In the genomic region with DNA sequence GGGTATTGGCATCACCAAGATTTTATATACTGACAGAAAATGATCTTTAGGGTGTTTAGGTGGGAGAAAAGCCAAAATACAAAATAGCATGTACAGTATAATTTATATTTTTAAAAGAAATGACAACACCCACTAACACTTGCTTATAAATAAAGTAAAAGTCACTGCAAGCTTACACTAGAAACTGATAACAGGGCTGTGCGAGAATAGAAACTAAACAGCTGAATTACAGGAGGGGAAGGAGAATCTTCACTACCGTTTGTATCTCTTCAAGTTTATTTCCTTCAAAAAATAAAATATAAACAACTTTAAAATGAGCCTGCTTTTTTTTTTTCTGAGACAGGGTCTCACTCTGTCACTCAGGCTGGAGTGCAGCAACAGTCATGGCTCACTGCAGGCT, we compare ENCODE assay signal across 25 cellular contexts.
"Had no signal": no experiment of that assay in that cellular context is flagged by ENCODE, and none has a peak within 500 bp of the region (broad histone marks: within the 10 kb centered on the region; RNA-seq: fewer than 3 reads in every experiment).

No MANE protein-coding gene starts in this region.

- H3K27ac ChIP-seq: hepatocyte, left ventricle myocardium inferior, parathyroid adenoma, thyroid gland, upper lobe of right lung had no signal

- ATAC-seq: right cardiac atrium, upper lobe of right lung had no signal

- H3K9me3 Mint-ChIP-seq: activated naive CD4-positive, alpha-beta T cell treated with anti-CD3 and anti-CD28 coated beads, Interleukin-2, amount 10 ng/mL, durations not matched to agents 7 days and 5 days; brain; immature natural killer cell; stimulated activated naive CD8-positive, alpha-beta T cell treated with anti-CD3 and anti-CD28 coated beads, Interleukin-15, Interleukin-2, amounts not matched to agents 100 ng/mL and 50 ng/mL, for 24 hours; T-helper 1 cell treated with Interleukin-12 subunit alpha and Interleukin-12 subunit beta and Interleukin-4 antibody, amounts not matched to agents 30 μg/mL and 1 μg/mL, for 36 hours had no signal

- H3K27ac Mint-ChIP-seq: activated naive CD4-positive, alpha-beta T cell treated with anti-CD3 and anti-CD28 coated beads, Interleukin-2, amount 10 ng/mL, durations not matched to agents 7 days and 5 days; stimulated activated naive CD8-positive, alpha-beta T cell treated with anti-CD3 and anti-CD28 coated beads, Interleukin-15, Interleukin-2, amounts not matched to agents 100 ng/mL and 50 ng/mL, for 24 hours; T-helper 1 cell treated with Interleukin-12 subunit alpha and Interleukin-12 subunit beta and Interleukin-4 antibody, amounts not matched to agents 30 μg/mL and 1 μg/mL, for 36 hours had no signal

- H3K4me3 Mint-ChIP-seq: activated naive CD4-positive, alpha-beta T cell treated with anti-CD3 and anti-CD28 coated beads, Interleukin-2, amount 10 ng/mL, durations not matched to agents 7 days and 5 days; brain; immature natural killer cell; stimulated activated naive CD8-positive, alpha-beta T cell treated with anti-CD3 and anti-CD28 coated beads, Interleukin-15, Interleukin-2, amounts not matched to agents 100 ng/mL and 50 ng/mL, for 24 hours; T-helper 1 cell treated with Interleukin-12 subunit alpha and Interleukin-12 subunit beta and Interleukin-4 antibody, amounts not matched to agents 30 μg/mL and 1 μg/mL, for 36 hours had no signal

- DNase-seq: activated CD4-positive, alpha-beta T cell treated with anti-CD3 and anti-CD28 coated beads for 4 hours; activated CD4-positive, alpha-beta T cell treated with anti-CD3 and anti-CD28 coated beads, Interleukin-2, amount 50 U/mL, for 48 hours; activated CD4-positive, CD25-positive, alpha-beta regulatory T cell; activated effector memory CD4-positive, alpha-beta T cell treated with anti-CD3 and anti-CD28 coated beads, Interleukin-2, amount 50 U/mL, for 16 hours; activated naive CD4-positive, alpha-beta T cell treated with anti-CD3 and anti-CD28 coated beads, Interleukin-2, amount 10 ng/mL, durations not matched to agents 7 days and 5 days; aorta; central memory CD4-positive, alpha-beta T cell; dermis blood vessel endothelial cell; effector CD8-positive, alpha-beta T cell; erythroblast; foreskin melanocyte; glutamatergic neuron; immature natural killer cell; left ventricle myocardium inferior; nucleus accumbens; right cardiac atrium; stimulated activated CD4-positive, alpha-beta T cell treated with anti-CD3 and anti-CD28 coated beads, Interleukin-4, amount 100 ng/mL, for 4 hours; substantia nigra; thyroid gland; upper lobe of right lung had no signal

- H3K27me3 Mint-ChIP-seq: activated naive CD4-positive, alpha-beta T cell treated with anti-CD3 and anti-CD28 coated beads, Interleukin-2, amount 10 ng/mL, durations not matched to agents 7 days and 5 days; brain; stimulated activated naive CD8-positive, alpha-beta T cell treated with anti-CD3 and anti-CD28 coated beads, Interleukin-15, Interleukin-2, amounts not matched to agents 100 ng/mL and 50 ng/mL, for 24 hours had no signal
